ENCODE assay signal across 6 cellular contexts in the genomic region with DNA sequence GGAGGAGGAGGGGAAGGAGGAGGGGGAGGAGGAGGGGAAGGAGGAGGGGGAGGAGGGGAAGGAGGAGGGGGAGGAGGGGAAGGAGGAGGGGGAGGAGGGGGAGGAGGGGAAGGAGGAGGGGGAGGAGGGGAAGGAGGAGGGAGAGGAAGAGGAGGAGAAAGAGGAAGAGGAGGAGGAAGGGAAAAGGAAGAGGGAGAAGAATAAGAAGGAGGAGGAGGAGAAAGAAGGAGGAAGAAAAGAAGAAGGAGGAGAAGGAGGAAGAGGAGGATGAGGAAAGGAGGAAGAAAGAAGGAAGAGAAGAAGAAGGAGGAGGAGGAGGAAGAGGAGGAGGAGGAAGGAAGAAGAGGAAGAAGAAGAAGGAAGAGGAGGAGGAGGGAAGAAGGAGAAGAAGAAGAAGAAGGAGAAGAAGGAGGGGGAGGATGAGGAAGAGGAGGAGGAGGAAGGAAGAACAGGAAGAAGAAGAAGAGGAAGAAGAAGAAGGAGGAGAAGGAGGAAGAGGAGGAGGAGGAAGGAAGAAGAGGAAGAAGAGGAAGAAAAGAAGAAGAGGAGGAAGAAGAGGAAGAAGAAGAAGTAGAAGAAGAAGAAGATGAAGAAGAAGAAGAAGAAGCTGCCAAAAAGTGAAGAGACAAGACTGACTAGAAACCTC.
"Had no signal": no experiment of that assay in that cellular context is flagged by ENCODE, and none has a peak within 500 bp of the region (broad histone marks: within the 10 kb centered on the region; RNA-seq: fewer than 3 reads in every experiment).

No MANE protein-coding gene starts in this region.

- H3K4me3 Mint-ChIP-seq: GM23338, H9, HFFc6, IgD-negative memory B cell had no signal

- DNase-seq: H9, HCEC 1CT, HFFc6, KG1 had no signal

- H3K36me3 Mint-ChIP-seq: IgD-negative memory B cell had no signal

- ATAC-seq: GM23338 had no signal

- H2AFZ ChIP-seq: GM23338 had no signal

- H3K4me3 ChIP-seq: GM23338 had no signal

- H3K9me3 Mint-ChIP-seq: GM23338, H9, IgD-negative memory B cell had no signal

- H3K4me2 ChIP-seq: GM23338 had no signal

- H3K27ac Mint-ChIP-seq: GM23338, H9, HFFc6 had no signal
